Comparison of ENCODE assay signal across 7 cellular contexts in genomic region chr20:24102290-24102689, GRCh38.
DNase-seq lines count a peak whose midpoint lies in the region; ATAC-seq and TF ChIP-seq lines count a peak whose summit lies in the region.

No MANE protein-coding gene starts in this region.

- H3K4me1 Mint-ChIP-seq in activated CD8-positive, alpha-beta T cell treated with anti-CD3 and anti-CD28 coated beads for 36 hours (ENCODE audit: low read depth) = peaks cover 20% of the 10 kb centered on the region

- H3K36me3 ChIP-seq in mucosa of descending colon (ENCODE audit: low read depth) (no peaks in the 10 kb centered on the region), aorta (ENCODE audit: control insufficient read depth in 1 of 2, insufficient read depth in 2 of 2, low read length in 1 of 2) (no peaks in the 10 kb centered on the region)

- no peaks in the 10 kb centered on the region for H3K36me3 Mint-ChIP-seq in activated CD8-positive, alpha-beta T cell treated with anti-CD3 and anti-CD28 coated beads for 36 hours (ENCODE audit: low read depth)

- H3K27ac ChIP-seq in aorta (ENCODE audit: low read depth in 1 of 2, low read length in 2 of 2) = no peak overlapping the region

- H3K27me3 Mint-ChIP-seq in activated CD8-positive, alpha-beta T cell treated with anti-CD3 and anti-CD28 coated beads for 36 hours = peaks cover 3% of the 10 kb centered on the region

- POLR2A ChIA-PET in activated CD8-positive, alpha-beta T cell treated with anti-CD3 and anti-CD28 coated beads for 36 hours (lab: Charles Lee) = no interaction called here

- intact Hi-C loops in activated CD8-positive, alpha-beta T cell treated with anti-CD3 and anti-CD28 coated beads for 36 hours (cut with micrococcal nuclease) = loop anchor here (5.0 kb wide), 1 partner anchor 165 kb away; no protein-coding TSS in a partner anchor
- intact Hi-C loops in mucosa of descending colon (cut with DNase I, micrococcal nuclease) (no loop called here), aorta (cut with DNase I) (no loop called here)

- H3K4me1 ChIP-seq in mucosa of descending colon (ENCODE audit: low read depth) (no peaks in the 10 kb centered on the region), aorta (ENCODE audit: control insufficient read depth in 1 of 2, insufficient read depth in 2 of 2, low read length in 2 of 2) (no peaks in the 10 kb centered on the region)

- DNase-seq in GDM1 (lab: John Stamatoyannopoulos, UW) = peak; percentile 38
- peak; percentile 6 for DNase-seq in KG1 (lab: John Stamatoyannopoulos, UW)
- DNase-seq in activated CD8-positive, alpha-beta T cell treated with anti-CD3 and anti-CD28 coated beads for 36 hours = peak; percentile 53
- DNase-seq in mucosa of descending colon = peak in 1 of 3 donors; percentile 23
- no peak for DNase-seq in aorta
- DNase-seq in NCI-H1048 (lab: John Stamatoyannopoulos, UW) = no peak
- no peak for DNase-seq in H4 (ENCODE audit: low spot score)

- peak; percentile 52 for TF ChIP-seq CTCF in activated CD8-positive, alpha-beta T cell treated with anti-CD3 and anti-CD28 coated beads for 36 hours (IDR thresholded peaks at IDR 0.05)
- no peak for TF ChIP-seq CTCF in mucosa of descending colon (IDR thresholded peaks at IDR 0.05)

- WGBS in aorta, 2 donors = 55 to 66% methylated on average over 7 of the region's 7 CpGs

- no peak overlapping the region for H3K27ac Mint-ChIP-seq in activated CD8-positive, alpha-beta T cell treated with anti-CD3 and anti-CD28 coated beads for 36 hours

- CTCF ChIA-PET in activated CD8-positive, alpha-beta T cell treated with anti-CD3 and anti-CD28 coated beads for 36 hours (lab: Charles Lee) = interaction anchor here (0.7 to 2.0 kb wide), 15 partner anchors 13 to 816 kb away, joined by 3 to 20 read pairs (median 3); no protein-coding TSS in a partner anchor

- peak; percentile 43 for ATAC-seq in activated CD8-positive, alpha-beta T cell treated with anti-CD3 and anti-CD28 coated beads for 36 hours
- ATAC-seq in mucosa of descending colon = peak; percentile 48
- no peak for ATAC-seq in aorta (ENCODE audit: low FRiP score)

- no peaks in the 10 kb centered on the region for H3K9me3 Mint-ChIP-seq in activated CD8-positive, alpha-beta T cell treated with anti-CD3 and anti-CD28 coated beads for 36 hours

- H3K9me3 ChIP-seq in mucosa of descending colon (no peaks in the 10 kb centered on the region), aorta (ENCODE audit: control insufficient read depth, low read length) (no peaks in the 10 kb centered on the region)

- no peak overlapping the region for H3K4me3 Mint-ChIP-seq in activated CD8-positive, alpha-beta T cell treated with anti-CD3 and anti-CD28 coated beads for 36 hours

- no peaks in the 10 kb centered on the region for H3K27me3 ChIP-seq in aorta (ENCODE audit: control insufficient read depth in 1 of 2, insufficient read depth in 2 of 2, low read length in 1 of 2)

- no peak overlapping the region for H3K4me3 ChIP-seq in mucosa of descending colon
- H3K4me3 ChIP-seq in aorta (ENCODE audit: low read length in 2 of 2) = no peak overlapping the region

Comparison
In these comparisons a context has a peak if more than half of its experiments do, and no peak if none do; other contexts are left out.
1. DNase-seq: peak in GDM1 (single experiment), KG1 (single experiment) and activated CD8-positive, alpha-beta T cell treated with anti-CD3 and anti-CD28 coated beads for 36 hours (single experiment); none in aorta (0 of 2), NCI-H1048 (single experiment) and H4 (single experiment).